Comparison of ENCODE assay signal across 15 cellular contexts in genomic region chr17:7327501-7327900, GRCh38. TPM values are rescaled to one million over a fixed set of nuclear protein-coding genes. Genes with fewer than 3 reads are reported as not detected.
DNase-seq lines count a peak whose midpoint lies in the region; ATAC-seq and TF ChIP-seq lines count a peak whose summit lies in the region.
"Had no signal": no experiment of that assay in that cellular context is flagged by ENCODE, and none has a peak within 500 bp of the region (broad histone marks: within the 10 kb centered on the region; RNA-seq: fewer than 3 reads in every experiment).

No MANE protein-coding gene starts in this region.

- H3K36me3 Mint-ChIP-seq in activated naive CD4-positive, alpha-beta T cell treated with anti-CD3 and anti-CD28 coated beads, Interleukin-2, amount 10 ng/mL, durations not matched to agents 7 days and 5 days: peaks cover 16% of the 10 kb centered on the region
- peaks cover 50% of the 10 kb centered on the region for H3K36me3 Mint-ChIP-seq in stimulated activated effector memory CD8-positive, alpha-beta T cell treated with anti-CD3 and anti-CD28 coated beads, Interleukin-12 subunit alpha, Interleukin-12 subunit beta, amount 100 ng/mL, for 72 hours
- H3K36me3 Mint-ChIP-seq: IgD-negative memory B cell had no signal

- ATAC-seq in stimulated activated effector memory CD8-positive, alpha-beta T cell treated with anti-CD3 and anti-CD28 coated beads, Interleukin-12 subunit alpha, Interleukin-12 subunit beta, amount 100 ng/mL, for 72 hours: no peak
- no peak for ATAC-seq in HG02759 (IDR thresholded peaks at IDR 0.05; ENCODE audit: unreplicated experiment)
- ATAC-seq: Panc1 had no signal

- DNase-seq in activated naive CD4-positive, alpha-beta T cell treated with anti-CD3 and anti-CD28 coated beads, Interleukin-2, amount 10 ng/mL, durations not matched to agents 7 days and 5 days: no peak
- DNase-seq in activated naive CD4-positive, alpha-beta T cell treated with Interleukin-2 at 50 U/mL for 16 hours: no peak
- no peak for DNase-seq in RWPE1 (ENCODE audit: low spot score)
- DNase-seq in hepatocyte (ENCODE audit: low spot score): no peak
- DNase-seq in stimulated activated effector memory CD8-positive, alpha-beta T cell treated with anti-CD3 and anti-CD28 coated beads, Interleukin-12 subunit alpha, Interleukin-12 subunit beta, amount 100 ng/mL, for 72 hours (ENCODE audit: low spot score in 2 of 2): no peak
- no peak for DNase-seq in amniotic stem cell (lab: John Stamatoyannopoulos, UW)
- DNase-seq in NCI-H345 treated with DMSO at 0.1 percent for 48 hours (lab: John Stamatoyannopoulos, UW; ENCODE audit: unreplicated experiment): no peak
- DNase-seq: activated CD4-positive, alpha-beta T cell treated with anti-CD3 and anti-CD28 coated beads for 48 hours; effector memory CD4-positive, alpha-beta T cell; NCI-H1694 treated with DMSO at 0.1 percent for 48 hours; NCI-H510A had no signal

- H3K4me1 ChIP-seq in hepatocyte (ENCODE audit: insufficient read depth): peaks cover 10% of the 10 kb centered on the region

- H3K9me2 ChIP-seq in hepatocyte (replicated peaks; ENCODE audit: insufficient read depth): no peaks in the 10 kb centered on the region

- H3K27ac ChIP-seq in RWPE1 (peak overlapping the region; percentile 25), hepatocyte (no peak overlapping the region)
- H3K27ac ChIP-seq: vagina had no signal

- H4K20me1 ChIP-seq in hepatocyte (ENCODE audit: insufficient read depth, poor library complexity, severe bottlenecking): no peaks in the 10 kb centered on the region

- no peaks in the 10 kb centered on the region for H3K36me3 ChIP-seq in hepatocyte (replicated peaks; ENCODE audit: insufficient read depth, low read depth)

- no peak overlapping the region for H3K4me3 ChIP-seq in hepatocyte
- H3K4me3 ChIP-seq: vagina had no signal

- 99% methylated on average over 11 of the region's 17 CpGs for WGBS in hepatocyte (ENCODE audit: low lambda C conversion rate, missing lambda C conversion rate)

- no peaks in the 10 kb centered on the region for H3K27me3 ChIP-seq in hepatocyte
- H3K27me3 ChIP-seq: vagina had no signal

- no peak overlapping the region for H2AFZ ChIP-seq in hepatocyte

- H3K9me3 Mint-ChIP-seq in activated naive CD4-positive, alpha-beta T cell treated with anti-CD3 and anti-CD28 coated beads, Interleukin-2, amount 10 ng/mL, durations not matched to agents 7 days and 5 days: no peaks in the 10 kb centered on the region
- H3K9me3 Mint-ChIP-seq in stimulated activated effector memory CD8-positive, alpha-beta T cell treated with anti-CD3 and anti-CD28 coated beads, Interleukin-12 subunit alpha, Interleukin-12 subunit beta, amount 100 ng/mL, for 72 hours: no peaks in the 10 kb centered on the region
- H3K9me3 Mint-ChIP-seq: IgD-negative memory B cell had no signal

- H3K9me3 ChIP-seq in hepatocyte (ENCODE audit: low read depth): no peaks in the 10 kb centered on the region
- H3K9me3 ChIP-seq: vagina had no signal

- CTCF ChIA-PET in activated naive CD4-positive, alpha-beta T cell treated with anti-CD3 and anti-CD28 coated beads, Interleukin-2, amount 10 ng/mL, durations not matched to agents 7 days and 5 days (lab: Charles Lee): interaction anchor here (4.3 to 4.8 kb wide), 2 partner anchors 10 to 18 kb away, joined by 29 to 54 read pairs; partner anchors contain the start of gene ACAP1
- CTCF ChIA-PET in RWPE1 (lab: Yijun Ruan, JAX): no interaction called here

- H3K79me2 ChIP-seq in hepatocyte: peaks cover 17% of the 10 kb centered on the region

- H3K4me3 Mint-ChIP-seq in activated naive CD4-positive, alpha-beta T cell treated with anti-CD3 and anti-CD28 coated beads, Interleukin-2, amount 10 ng/mL, durations not matched to agents 7 days and 5 days: peak overlapping the region; percentile 43
- H3K4me3 Mint-ChIP-seq in stimulated activated effector memory CD8-positive, alpha-beta T cell treated with anti-CD3 and anti-CD28 coated beads, Interleukin-12 subunit alpha, Interleukin-12 subunit beta, amount 100 ng/mL, for 72 hours: peak overlapping the region; percentile 88

- POLR2A ChIA-PET in RWPE1 (lab: Yijun Ruan, JAX; ENCODE audit: low non-redundant PET): interaction anchor here (0.6 kb wide), 1 partner anchor 23 kb away, joined by 7 read pairs; no protein-coding TSS in a partner anchor

- H3K27me3 Mint-ChIP-seq in activated naive CD4-positive, alpha-beta T cell treated with anti-CD3 and anti-CD28 coated beads, Interleukin-2, amount 10 ng/mL, durations not matched to agents 7 days and 5 days: no peaks in the 10 kb centered on the region
- H3K27me3 Mint-ChIP-seq: IgD-negative memory B cell had no signal

- peak overlapping the region; percentile 91 for H3K4me2 ChIP-seq in hepatocyte

- TF ChIP-seq CTCF in RWPE1 (conservative IDR thresholded peaks at IDR 0.05; ENCODE audit: low read depth) (no peak), hepatocyte (IDR thresholded peaks at IDR 0.05; ENCODE audit: poor library complexity) (no peak)

- no peak overlapping the region for H3K27ac Mint-ChIP-seq in activated naive CD4-positive, alpha-beta T cell treated with anti-CD3 and anti-CD28 coated beads, Interleukin-2, amount 10 ng/mL, durations not matched to agents 7 days and 5 days
- H3K27ac Mint-ChIP-seq in stimulated activated effector memory CD8-positive, alpha-beta T cell treated with anti-CD3 and anti-CD28 coated beads, Interleukin-12 subunit alpha, Interleukin-12 subunit beta, amount 100 ng/mL, for 72 hours: peak overlapping the region; percentile 0

- peaks cover 50% of the 10 kb centered on the region for H3K4me1 Mint-ChIP-seq in activated naive CD4-positive, alpha-beta T cell treated with anti-CD3 and anti-CD28 coated beads, Interleukin-2, amount 10 ng/mL, durations not matched to agents 7 days and 5 days
- peaks cover 56% of the 10 kb centered on the region for H3K4me1 Mint-ChIP-seq in stimulated activated effector memory CD8-positive, alpha-beta T cell treated with anti-CD3 and anti-CD28 coated beads, Interleukin-12 subunit alpha, Interleukin-12 subunit beta, amount 100 ng/mL, for 72 hours

RNA-seq across cellular contexts. Expression of gene NEURL4, which starts 1.6 kb away (rescaled TPM):
- 9.2 and 9.6 TPM in 2 replicates for total RNA-seq in hepatocyte
- 9.5 and 13.9 TPM in 2 replicates for polyA plus RNA-seq in hepatocyte

RNA-seq across cellular contexts. Expression of gene ACAP1, which starts 8.8 kb away (rescaled TPM):
- total RNA-seq in hepatocyte: not detected in 2 replicates
- polyA plus RNA-seq in hepatocyte: 10.2 and 14.6 TPM in 2 replicates

RNA-seq across cellular contexts. Expression of gene GPS2, which starts 12.3 kb away (rescaled TPM):
- total RNA-seq in hepatocyte: 34.5 and 50.3 TPM in 2 replicates
- polyA plus RNA-seq in hepatocyte: 103 and 111 TPM in 2 replicates

RNA-seq across cellular contexts. Expression of gene EIF5A, which starts 20.1 kb away (rescaled TPM):
- total RNA-seq in hepatocyte: 267 and 331 TPM in 2 replicates
- 693 and 747 TPM in 2 replicates for polyA plus RNA-seq in hepatocyte

RNA-seq across cellular contexts. Expression of gene KCTD11, which starts 24.5 kb away (rescaled TPM):
- total RNA-seq in hepatocyte: 9.2 and 12.4 TPM in 2 replicates
- 14.1 and 19.6 TPM in 2 replicates for polyA plus RNA-seq in hepatocyte
